Comparison of ENCODE assay signal across 7 cellular contexts in genomic region chrX:71366674-71367256, GRCh38. TPM values are rescaled to one million over a fixed set of nuclear protein-coding genes. Genes with fewer than 3 reads are reported as not detected.
DNase-seq lines count a peak whose midpoint lies in the region; ATAC-seq and TF ChIP-seq lines count a peak whose summit lies in the region.

No MANE protein-coding gene starts in this region.

- intact Hi-C loops in activated B cell treated with CpG ODN at 0.5 μM for 24 hours (cut with micrococcal nuclease): loop anchor here (1.0 to 5.0 kb wide), 7 partner anchors 83 to 298 kb away; partner anchors contain the start of genes FOXO4, NONO, SNX12 and ZMYM3
- intact Hi-C loops in colonic mucosa (cut with DNase I): no loop called here

- POLR2A ChIA-PET in activated B cell treated with CpG ODN at 0.5 μM for 24 hours (lab: Charles Lee): interaction anchor here (0.5 to 2.6 kb wide), 23 partner anchors 9 to 814 kb away, joined by 3 to 79 read pairs (median 7); partner anchors contain the start of genes FOXO4, IL2RG, ITGB1BP2 and MED12

- no peak for TF ChIP-seq CTCF in activated B cell treated with CpG ODN at 0.5 μM for 24 hours (IDR thresholded peaks at IDR 0.05)
- no peak for TF ChIP-seq CTCF in colonic mucosa (IDR thresholded peaks at IDR 0.05)
- no peak for TF ChIP-seq CTCF in liver (IDR thresholded peaks at IDR 0.05; ENCODE audit: low read depth, low read length, missing input control)

- H3K9ac ChIP-seq in colonic mucosa (ENCODE audit: low read depth in 2 of 2, low read length in 2 of 2): peak overlapping the region; percentile 88
- peak overlapping the region; percentile 63 to 75 for H3K9ac ChIP-seq in liver (ENCODE audit: low read depth in 1 of 2, low read length in 2 of 2)

- H3K36me3 ChIP-seq in colonic mucosa: no peaks in the 10 kb centered on the region
- peaks cover 0 to 15% (median 4%) of the 10 kb centered on the region in 4 donors for H3K36me3 ChIP-seq in liver (ENCODE audit: control insufficient read depth in 4 of 4, insufficient read depth in 3 of 4, low read depth in 1 of 4, low read length in 3 of 4)

- peaks cover 26% of the 10 kb centered on the region for H3K4me1 Mint-ChIP-seq in activated B cell treated with CpG ODN at 0.5 μM for 24 hours
- peaks cover 29% of the 10 kb centered on the region for H3K4me1 Mint-ChIP-seq in stimulated activated memory B cell treated with anti-CD40 and anti-IgM and Interleukin-4, amounts not matched to agents 10 μg/mL and 1 μg/mL and 100 μg/mL, for 72 hours

- H3K4me3 Mint-ChIP-seq in activated B cell treated with CpG ODN at 0.5 μM for 24 hours: peak overlapping the region; percentile 99
- peak overlapping the region; percentile 99 for H3K4me3 Mint-ChIP-seq in stimulated activated memory B cell treated with anti-CD40 and anti-IgM and Interleukin-4, amounts not matched to agents 10 μg/mL and 1 μg/mL and 100 μg/mL, for 72 hours

- TF ChIP-seq RAD21 in liver (IDR thresholded peaks at IDR 0.05): no peak

- no peaks in the 10 kb centered on the region for H3K4me1 ChIP-seq in colonic mucosa
- peaks cover 2 to 14% (median 10%) of the 10 kb centered on the region in 4 donors for H3K4me1 ChIP-seq in liver (ENCODE audit: control insufficient read depth in 4 of 4, insufficient read depth in 4 of 4, low read length in 3 of 4)

- CTCF ChIA-PET in activated B cell treated with CpG ODN at 0.5 μM for 24 hours (lab: Charles Lee): no interaction called here

- H3K27me3 Mint-ChIP-seq in activated B cell treated with CpG ODN at 0.5 μM for 24 hours: no peaks in the 10 kb centered on the region
- no peaks in the 10 kb centered on the region for H3K27me3 Mint-ChIP-seq in stimulated activated memory B cell treated with anti-CD40 and anti-IgM and Interleukin-4, amounts not matched to agents 10 μg/mL and 1 μg/mL and 100 μg/mL, for 72 hours

- H3K9me3 Mint-ChIP-seq in activated B cell treated with CpG ODN at 0.5 μM for 24 hours: no peaks in the 10 kb centered on the region
- no peaks in the 10 kb centered on the region for H3K9me3 Mint-ChIP-seq in stimulated activated memory B cell treated with anti-CD40 and anti-IgM and Interleukin-4, amounts not matched to agents 10 μg/mL and 1 μg/mL and 100 μg/mL, for 72 hours

- no peak for DNase-seq in activated B cell treated with CpG ODN at 0.5 μM for 24 hours
- DNase-seq in colonic mucosa: peak; percentile 36

- no peaks in the 10 kb centered on the region for H3K9me3 ChIP-seq in colonic mucosa
- H3K9me3 ChIP-seq in liver (ENCODE audit: control insufficient read depth in 4 of 4, low read length in 3 of 4): no peaks in the 10 kb centered on the region

- ATAC-seq in GM18867 (IDR thresholded peaks at IDR 0.05; ENCODE audit: unreplicated experiment) (peak; percentile 6), HG03521 (IDR thresholded peaks at IDR 0.05; ENCODE audit: unreplicated experiment) (peak; percentile 7), activated B cell treated with CpG ODN at 0.5 μM for 24 hours (ENCODE audit: low read depth) (no peak), GM21381 (IDR thresholded peaks at IDR 0.05; ENCODE audit: unreplicated experiment) (no peak)
- no peak for ATAC-seq in stimulated activated memory B cell treated with anti-CD40 and anti-IgM and Interleukin-4, amounts not matched to agents 10 μg/mL and 1 μg/mL and 100 μg/mL, for 72 hours

- H3K27me3 ChIP-seq in colonic mucosa: no peaks in the 10 kb centered on the region
- no peaks in the 10 kb centered on the region for H3K27me3 ChIP-seq in liver (ENCODE audit: control insufficient read depth in 4 of 4, insufficient read depth in 4 of 4, low read length in 3 of 4)

- H3K27ac Mint-ChIP-seq in activated B cell treated with CpG ODN at 0.5 μM for 24 hours: peak overlapping the region; percentile 99
- H3K27ac Mint-ChIP-seq in stimulated activated memory B cell treated with anti-CD40 and anti-IgM and Interleukin-4, amounts not matched to agents 10 μg/mL and 1 μg/mL and 100 μg/mL, for 72 hours: peak overlapping the region; percentile 98

- H3K36me3 Mint-ChIP-seq in activated B cell treated with CpG ODN at 0.5 μM for 24 hours (ENCODE audit: low read depth): peaks cover 35% of the 10 kb centered on the region
- peaks cover 9% of the 10 kb centered on the region for H3K36me3 Mint-ChIP-seq in stimulated activated memory B cell treated with anti-CD40 and anti-IgM and Interleukin-4, amounts not matched to agents 10 μg/mL and 1 μg/mL and 100 μg/mL, for 72 hours

- WGBS in liver: under 1% methylated on average over 36 of the region's 36 CpGs

- H3K4me3 ChIP-seq in colonic mucosa (peak overlapping the region; percentile 54), liver (ENCODE audit: low read depth in 1 of 3, low read length in 3 of 3) (peak overlapping the region; percentile 77 to 98 (median 86))

- H3K27ac ChIP-seq in colonic mucosa: peak overlapping the region; percentile 78
- peak overlapping the region; percentile 84 to 87 for H3K27ac ChIP-seq in liver (ENCODE audit: low read depth in 1 of 2, low read length in 2 of 2)

TF ChIP-seq in liver, 16 proteins besides CTCF, POLR2A, EP300 and RAD21:
- TF ChIP-seq TAF1 (conservative IDR thresholded peaks at IDR 0.05): no peak
- TF ChIP-seq RXRA (IDR thresholded peaks at IDR 0.05): no peak
- no peak for TF ChIP-seq HNF4G (IDR thresholded peaks at IDR 0.05)
- no peak for TF ChIP-seq EGR1 (IDR thresholded peaks at IDR 0.05; ENCODE audit: low read depth in 2 of 2)
- TF ChIP-seq HNF4A (conservative IDR thresholded peaks at IDR 0.05): no peak
- no peak for TF ChIP-seq MAX (IDR thresholded peaks at IDR 0.05)
- no peak for TF ChIP-seq JUND (IDR thresholded peaks at IDR 0.05)
- TF ChIP-seq FOXA2 (IDR thresholded peaks at IDR 0.05): no peak
- no peak for TF ChIP-seq NR2F2 (IDR thresholded peaks at IDR 0.05)
- no peak for TF ChIP-seq SP1 (IDR thresholded peaks at IDR 0.05)

RNA-seq across cellular contexts. Expression of gene TAF1, which starts 0.6 kb away (rescaled TPM):
- 64.0 and 70.0 TPM in 2 replicates for total RNA-seq in activated B cell treated with CpG ODN at 0.5 μM for 24 hours
- 10 to 100 TPM; 24.6 to 25.0 TPM for total RNA-seq in colonic mucosa
- 10 to 100 TPM; 25.3 to 37.7 TPM for total RNA-seq in liver
- 1 to 10 TPM; 2.8 to 4.0 TPM for polyA plus RNA-seq in liver

Comparison
In these comparisons a context has a peak if more than half of its experiments do, and no peak if none do; other contexts are left out.
1. ATAC-seq: peak in GM18867 (single experiment) and HG03521 (single experiment); none in activated B cell treated with CpG ODN at 0.5 μM for 24 hours (single experiment), stimulated activated memory B cell treated with anti-CD40 and anti-IgM and Interleukin-4, amounts not matched to agents 10 μg/mL and 1 μg/mL and 100 μg/mL, for 72 hours (single experiment) and GM21381 (single experiment).